12 cellular contexts compared by ENCODE assay signal in genomic region chr2:124959582-124959981, GRCh38.
"Had no signal": no experiment of that assay in that cellular context is flagged by ENCODE, and none has a peak within 500 bp of the region (broad histone marks: within the 10 kb centered on the region; RNA-seq: fewer than 3 reads in every experiment).

No MANE protein-coding gene starts in this region.

- H3K4me1 ChIP-seq: stomach had no signal

- DNase-seq: activated CD4-positive, alpha-beta memory T cell treated with anti-CD3 and anti-CD28 coated beads, Interleukin-2, amount 10 ng/mL, durations not matched to agents 7 days and 5 days; activated CD4-positive, alpha-beta T cell treated with anti-CD3 and anti-CD28 coated beads for 1 hour; activated CD8-positive, alpha-beta memory T cell treated with anti-CD3 and anti-CD28 coated beads, Interleukin-2, amount 50 U/mL, for 4 hours; activated naive CD4-positive, alpha-beta T cell; cortex of kidney; effector CD8-positive, alpha-beta T cell; glutamatergic neuron; stimulated activated CD4-positive, alpha-beta T cell treated with anti-CD3 and anti-CD28 coated beads, Interleukin-15, amount 100 ng/mL, for 24 hours; stimulated activated CD4-positive, alpha-beta T cell treated with anti-CD3 and anti-CD28 coated beads, Interleukin-4, amount 100 ng/mL, for 4 hours; stomach had no signal

- H3K27ac ChIP-seq: stomach had no signal

- H3K27ac Mint-ChIP-seq: activated CD4-positive, alpha-beta memory T cell treated with anti-CD3 and anti-CD28 coated beads, Interleukin-2, amount 10 ng/mL, durations not matched to agents 7 days and 5 days; activated T-helper 1 cell treated with anti-CD3 and anti-CD28 coated beads, Interleukin-12 subunit alpha, Interleukin-12 subunit beta, Interleukin-2, Interleukin-4 antibody, amounts not matched to agents 30 ng/mL and 10 ng/mL and 1 ng/mL, durations not matched to agents 14 hours and 24 hours and 36 hours had no signal

- H3K4me3 Mint-ChIP-seq: activated CD4-positive, alpha-beta memory T cell treated with anti-CD3 and anti-CD28 coated beads, Interleukin-2, amount 10 ng/mL, durations not matched to agents 7 days and 5 days; activated T-helper 1 cell treated with anti-CD3 and anti-CD28 coated beads, Interleukin-12 subunit alpha, Interleukin-12 subunit beta, Interleukin-2, Interleukin-4 antibody, amounts not matched to agents 30 ng/mL and 10 ng/mL and 1 ng/mL, durations not matched to agents 14 hours and 24 hours and 36 hours; central memory CD8-positive, alpha-beta T cell had no signal

- H3K27me3 Mint-ChIP-seq: activated CD4-positive, alpha-beta memory T cell treated with anti-CD3 and anti-CD28 coated beads, Interleukin-2, amount 10 ng/mL, durations not matched to agents 7 days and 5 days; central memory CD8-positive, alpha-beta T cell had no signal

- H3K27me3 ChIP-seq: stomach had no signal

- H3K4me1 Mint-ChIP-seq: activated CD4-positive, alpha-beta memory T cell treated with anti-CD3 and anti-CD28 coated beads, Interleukin-2, amount 10 ng/mL, durations not matched to agents 7 days and 5 days; central memory CD8-positive, alpha-beta T cell had no signal

- H3K4me3 ChIP-seq: stomach had no signal

- H3K9me3 ChIP-seq: stomach had no signal

- H3K9me3 Mint-ChIP-seq: activated T-helper 1 cell treated with anti-CD3 and anti-CD28 coated beads, Interleukin-12 subunit alpha, Interleukin-12 subunit beta, Interleukin-2, Interleukin-4 antibody, amounts not matched to agents 30 ng/mL and 10 ng/mL and 1 ng/mL, durations not matched to agents 14 hours and 24 hours and 36 hours had no signal

- H3K36me3 ChIP-seq: stomach had no signal
